17 cellular contexts compared by ENCODE assay signal in genomic region chr17:64388961-64389565, GRCh38. TPM values are rescaled to one million over a fixed set of nuclear protein-coding genes. Genes with fewer than 3 reads are reported as not detected.
DNase-seq lines count a peak whose midpoint lies in the region; ATAC-seq, FAIRE-seq and TF ChIP-seq lines count a peak whose summit lies in the region.
"Had no signal": no experiment of that assay in that cellular context is flagged by ENCODE, and none has a peak within 500 bp of the region (broad histone marks: within the 10 kb centered on the region; RNA-seq: fewer than 3 reads in every experiment).

No MANE protein-coding gene starts in this region.

- H3K4me1 ChIP-seq in liver (ENCODE audit: control insufficient read depth in 4 of 4, insufficient read depth in 4 of 4, low read length in 3 of 4) (peaks cover 0 to 3% (median 0%) of the 10 kb centered on the region in 4 donors), stomach (peaks cover 0 to 21% (median 2%) of the 10 kb centered on the region in 4 donors), aorta (ENCODE audit: control insufficient read depth in 1 of 2, insufficient read depth in 2 of 2, low read length in 2 of 2) (no peaks in the 10 kb centered on the region)

- no peak for TF ChIP-seq EP300 in stomach (IDR thresholded peaks at IDR 0.05)

- peaks cover 68% of the 10 kb centered on the region for H3K36me3 Mint-ChIP-seq in activated CD8-positive, alpha-beta T cell treated with anti-CD3 and anti-CD28 coated beads for 36 hours (ENCODE audit: low read depth)
- no peaks in the 10 kb centered on the region for H3K36me3 Mint-ChIP-seq in HFFc6 (ENCODE audit: low read depth)

- H3K27ac ChIP-seq in liver (ENCODE audit: low read depth in 1 of 2, low read length in 2 of 2) (peak overlapping the region; percentile 25 to 56), stomach (peak overlapping the region in 4 of 5 donors; percentile 54 to 86 (median 69)), aorta (ENCODE audit: low read depth in 1 of 2, low read length in 2 of 2) (no peak overlapping the region)
- H3K27ac ChIP-seq: ovary had no signal

- POLR2A ChIA-PET in activated CD8-positive, alpha-beta T cell treated with anti-CD3 and anti-CD28 coated beads for 36 hours (lab: Charles Lee), result interaction anchor here (0.7 to 1.0 kb wide), 2 partner anchors 111 to 116 kb away, joined by 3 read pairs; no protein-coding TSS in a partner anchor

- H3K27me3 ChIP-seq in liver (ENCODE audit: control insufficient read depth in 4 of 4, insufficient read depth in 4 of 4, low read length in 3 of 4), result no peaks in the 10 kb centered on the region
- H3K27me3 ChIP-seq in stomach, result peaks cover 0 to 6% (median 0%) of the 10 kb centered on the region in 3 donors
- H3K27me3 ChIP-seq in aorta (ENCODE audit: control insufficient read depth in 1 of 2, insufficient read depth in 2 of 2, low read length in 1 of 2), result no peaks in the 10 kb centered on the region
- H3K27me3 ChIP-seq: ovary had no signal

- H3K27me3 Mint-ChIP-seq in activated CD8-positive, alpha-beta T cell treated with anti-CD3 and anti-CD28 coated beads for 36 hours, result no peaks in the 10 kb centered on the region
- peaks cover 36% of the 10 kb centered on the region for H3K27me3 Mint-ChIP-seq in HFFc6 (ENCODE audit: insufficient read depth)

- no peak for FAIRE-seq in frontal cortex (lab: Jason Lieb, UNC)
- FAIRE-seq: islet of Langerhans had no signal

- no peaks in the 10 kb centered on the region for H3K9me3 Mint-ChIP-seq in activated CD8-positive, alpha-beta T cell treated with anti-CD3 and anti-CD28 coated beads for 36 hours
- H3K9me3 Mint-ChIP-seq in HFFc6, result no peaks in the 10 kb centered on the region
- H3K9me3 Mint-ChIP-seq: activated T-helper 2 cell treated with anti-CD3 and anti-CD28 coated beads, Interferon-gamma antibody, Interleukin-2, Interleukin-4, amounts not matched to agents 10 μg/mL and 5 μg/mL and 100 μg/mL, durations not matched to agents 14 hours and 24 hours and 36 hours had no signal

- no peak for TF ChIP-seq POLR2A in stomach (IDR thresholded peaks at IDR 0.05)

- intact Hi-C loops in activated CD8-positive, alpha-beta T cell treated with anti-CD3 and anti-CD28 coated beads for 36 hours (cut with micrococcal nuclease), result no loop called here
- intact Hi-C loops in stomach (cut with DNase I; ENCODE audit: low total_unique reads) (no loop called here), posterior vena cava (cut with DNase I) (no loop called here), aorta (cut with DNase I) (no loop called here)

- no peak for TF ChIP-seq RAD21 in liver (IDR thresholded peaks at IDR 0.05)

- H3K4me3 Mint-ChIP-seq in activated CD8-positive, alpha-beta T cell treated with anti-CD3 and anti-CD28 coated beads for 36 hours, result peak overlapping the region; percentile 51
- H3K4me3 Mint-ChIP-seq in HFFc6, result no peak overlapping the region

- no peak for ATAC-seq in activated CD8-positive, alpha-beta T cell treated with anti-CD3 and anti-CD28 coated beads for 36 hours
- ATAC-seq in aorta (ENCODE audit: low FRiP score), result no peak

- peak overlapping the region in 1 of 2 donors; percentile 48 for H3K9ac ChIP-seq in liver (ENCODE audit: low read depth in 1 of 2, low read length in 2 of 2)
- H3K9ac ChIP-seq: SK-N-SH had no signal

- TF ChIP-seq CTCF in activated CD8-positive, alpha-beta T cell treated with anti-CD3 and anti-CD28 coated beads for 36 hours (IDR thresholded peaks at IDR 0.05), result no peak
- TF ChIP-seq CTCF in liver (IDR thresholded peaks at IDR 0.05; ENCODE audit: low read depth, low read length, missing input control) (no peak), stomach (IDR thresholded peaks at IDR 0.05) (no peak), HFFc6 (IDR thresholded peaks at IDR 0.05) (no peak)

- CTCF ChIA-PET in activated CD8-positive, alpha-beta T cell treated with anti-CD3 and anti-CD28 coated beads for 36 hours (lab: Charles Lee), result interaction anchor here (1.1 kb wide), 1 partner anchor 31 kb away, joined by 6 read pairs; no protein-coding TSS in a partner anchor

- H3K4me3 ChIP-seq in liver (ENCODE audit: low read depth in 1 of 3, low read length in 3 of 3) (no peak overlapping the region), stomach (peak overlapping the region; percentile 22 to 36 (median 30)), aorta (ENCODE audit: low read length in 2 of 2) (no peak overlapping the region)
- H3K4me3 ChIP-seq: ovary had no signal

- H3K27ac Mint-ChIP-seq in activated CD8-positive, alpha-beta T cell treated with anti-CD3 and anti-CD28 coated beads for 36 hours, result peak overlapping the region; percentile 90
- no peak overlapping the region for H3K27ac Mint-ChIP-seq in HFFc6
- H3K27ac Mint-ChIP-seq: activated T-helper 2 cell treated with anti-CD3 and anti-CD28 coated beads, Interferon-gamma antibody, Interleukin-2, Interleukin-4, amounts not matched to agents 10 μg/mL and 5 μg/mL and 100 μg/mL, durations not matched to agents 14 hours and 24 hours and 36 hours had no signal

- H3K36me3 ChIP-seq in liver (ENCODE audit: control insufficient read depth in 4 of 4, insufficient read depth in 3 of 4, low read depth in 1 of 4, low read length in 3 of 4) (no peaks in the 10 kb centered on the region), stomach (no peaks in the 10 kb centered on the region), aorta (ENCODE audit: control insufficient read depth in 1 of 2, insufficient read depth in 2 of 2, low read length in 1 of 2) (no peaks in the 10 kb centered on the region)
- H3K36me3 ChIP-seq: ovary had no signal

- peaks cover 82% of the 10 kb centered on the region for H3K4me1 Mint-ChIP-seq in activated CD8-positive, alpha-beta T cell treated with anti-CD3 and anti-CD28 coated beads for 36 hours (ENCODE audit: low read depth)
- H3K4me1 Mint-ChIP-seq in HFFc6 (ENCODE audit: low read depth), result peaks cover 19% of the 10 kb centered on the region

- H3K9me3 ChIP-seq in liver (ENCODE audit: control insufficient read depth in 4 of 4, low read length in 3 of 4), result no peaks in the 10 kb centered on the region
- no peaks in the 10 kb centered on the region for H3K9me3 ChIP-seq in stomach
- no peaks in the 10 kb centered on the region for H3K9me3 ChIP-seq in aorta (ENCODE audit: control insufficient read depth, low read length)
- H3K9me3 ChIP-seq: ovary, SK-N-SH had no signal

- DNase-seq in M059J (ENCODE audit: low read depth) (peak; percentile 12), stomach (no peak), posterior vena cava (ENCODE audit: low spot score) (no peak), frontal cortex (ENCODE audit: low spot score in 2 of 2) (no peak), HFFc6 (no peak), aorta (no peak)
- no peak for DNase-seq in activated CD8-positive, alpha-beta T cell treated with anti-CD3 and anti-CD28 coated beads for 36 hours
- DNase-seq: activated CD4-positive, CD25-positive, alpha-beta regulatory T cell; Calu3; NCI-H526 treated with DMSO at 0.1 percent for 48 hours; SK-N-SH; stimulated activated CD4-positive, alpha-beta T cell treated with anti-CD3 and anti-CD28 coated beads, Interleukin-4, amount 100 ng/mL, for 1 hour; stimulated activated naive CD4-positive, alpha-beta T cell treated with Interleukin-2 at 50 U/mL for 16 hours had no signal

- WGBS in liver, result 80% methylated on average over 4 of the region's 4 CpGs
- WGBS in stomach, 5 donors, result 70 to 83% (median 78%) methylated on average over 3 to 4 of the region's 4 CpGs
- WGBS in aorta, 2 donors, result 91 to 97% methylated on average over 4 of the region's 4 CpGs

TF ChIP-seq in liver, 16 proteins besides CTCF, POLR2A, EP300 and RAD21 (continues in another document):
- TF ChIP-seq HNF4A (conservative IDR thresholded peaks at IDR 0.05) (no peak), TAF1 (conservative IDR thresholded peaks at IDR 0.05) (no peak), JUND (IDR thresholded peaks at IDR 0.05) (no peak), YY1 (IDR thresholded peaks at IDR 0.05) (no peak), NR2F2 (IDR thresholded peaks at IDR 0.05) (no peak), FOXA1 (IDR thresholded peaks at IDR 0.05) (no peak), FOXA2 (IDR thresholded peaks at IDR 0.05) (no peak), RXRA (IDR thresholded peaks at IDR 0.05) (no peak), HNF4G (IDR thresholded peaks at IDR 0.05) (no peak)
- TF ChIP-seq, protein P1, sequence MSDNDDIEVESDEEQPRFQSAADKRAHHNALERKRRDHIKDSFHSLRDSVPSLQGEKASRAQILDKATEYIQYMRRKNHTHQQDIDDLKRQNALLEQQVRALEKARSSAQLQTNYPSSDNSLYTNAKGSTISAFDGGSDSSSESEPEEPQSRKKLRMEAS (IDR thresholded peaks at IDR 0.05), result no peak

RNA-seq across cellular contexts. Expression of gene PECAM1, which starts 1.6 kb away (rescaled TPM):
- total RNA-seq in M059J (2014; rRNA removed; shearing (Covaris generic)), result 0.05 and 0.22 TPM in 2 replicates
- 10 to 100 TPM; 58.2 to 64.4 TPM for total RNA-seq in activated CD8-positive, alpha-beta T cell treated with anti-CD3 and anti-CD28 coated beads for 36 hours
- 10 to 100 TPM; 15.5 to 18.3 TPM for total RNA-seq in liver
- polyA plus RNA-seq in liver, result 10 to 100 TPM in 1 of 2 donors, 1 to 10 TPM in 1; 9.4 to 13.0 TPM
- 10 to 100 TPM; 26.8 to 87.5 (median 50.7) TPM for total RNA-seq in stomach
- polyA plus RNA-seq in stomach, result 10 to 100 TPM in 1 of 3 donors, 1 to 10 TPM in 2; 5.5 to 13.4 (median 7.5) TPM
- 100 to 1,000 TPM; 289 to 316 TPM for total RNA-seq in posterior vena cava
- total RNA-seq in frontal cortex, result 6.9 TPM
- under 1 TPM in 1 of 6 experiments, not detected in 5; 0.02 TPM for total RNA-seq in HFFc6 (2021; fragmentation: NEBNext Ultra II Directional; extraction: Animal tissue kit (Norgen Biotek cat#: 25700))
- 100 to 1,000 TPM; 348 to 424 TPM for total RNA-seq in aorta
- 10 to 100 TPM in 1 of 2 donors, 1 to 10 TPM in 1; 9.1 to 11.8 TPM for polyA plus RNA-seq in aorta
- total RNA-seq: Calu3 had no signal

RNA-seq across cellular contexts. Expression of gene MILR1, which starts 59.9 kb away (rescaled TPM):
- 2.7 and 6.3 TPM in 2 replicates for total RNA-seq in M059J (2014; rRNA removed; shearing (Covaris generic))
- total RNA-seq in activated CD8-positive, alpha-beta T cell treated with anti-CD3 and anti-CD28 coated beads for 36 hours, result 1 to 10 TPM; 1.3 to 2.3 TPM
- 1 to 10 TPM; 2.5 to 3.8 TPM for total RNA-seq in liver
- polyA plus RNA-seq in liver, result 1 to 10 TPM; 1.2 to 1.4 TPM
- 1 to 10 TPM in 2 of 5 donors, not detected in 3; 1.8 to 4.2 TPM for total RNA-seq in stomach
- 1 to 10 TPM; 1.4 to 3.4 (median 2.7) TPM for polyA plus RNA-seq in stomach
- total RNA-seq in posterior vena cava, result 10 to 100 TPM in 1 of 2 donors, 1 to 10 TPM in 1; 9.4 to 18.9 TPM
- 0.82 TPM for total RNA-seq in frontal cortex
- 1 to 10 TPM in 4 of 6 experiments, under 1 TPM in 2; 0.61 to 2.5 (median 1.5) TPM for total RNA-seq in HFFc6 (2021; fragmentation: NEBNext Ultra II Directional; extraction: Animal tissue kit (Norgen Biotek cat#: 25700))
- 10 to 100 TPM; 13.0 to 29.8 TPM for total RNA-seq in aorta
- 10 to 100 TPM; 12.0 TPM for polyA plus RNA-seq in aorta

Comparison
In these comparisons a context has a peak if more than half of its experiments do, and no peak if none do; other contexts are left out.
1. H3K27ac ChIP-seq: peak in liver (2 of 2) and stomach (4 of 5); none in aorta (0 of 2).
2. H3K4me3 ChIP-seq: peak in stomach (4 of 4); none in liver (0 of 3) and aorta (0 of 2).